ENCODE assay signal across 12 cellular contexts in genomic region chr10:11798862-11799735, GRCh38. TPM values are rescaled to one million over a fixed set of nuclear protein-coding genes. Genes with fewer than 3 reads are reported as not detected.
DNase-seq lines count a peak whose midpoint lies in the region; ATAC-seq and TF ChIP-seq lines count a peak whose summit lies in the region.
"Had no signal": no experiment of that assay in that cellular context is flagged by ENCODE, and none has a peak within 500 bp of the region (broad histone marks: within the 10 kb centered on the region; RNA-seq: fewer than 3 reads in every experiment).

No MANE protein-coding gene starts in this region.

- no peak for TF ChIP-seq CTCF in mesothelial cell of epicardium (IDR thresholded peaks at IDR 0.05; ENCODE audit: unreplicated experiment)
- no peak for TF ChIP-seq CTCF in gastroesophageal sphincter (IDR thresholded peaks at IDR 0.05)

- no peak overlapping the region for H3K27ac ChIP-seq in gastroesophageal sphincter
- H3K27ac ChIP-seq: tibial nerve had no signal

- no peaks in the 10 kb centered on the region for H3K27me3 Mint-ChIP-seq in mesothelial cell of epicardium (ENCODE audit: low read depth)
- H3K27me3 Mint-ChIP-seq: activated naive CD8-positive, alpha-beta T cell had no signal

- no peaks in the 10 kb centered on the region for H3K9me3 Mint-ChIP-seq in mesothelial cell of epicardium

- TF ChIP-seq POLR2A in gastroesophageal sphincter (IDR thresholded peaks at IDR 0.05) = no peak

- H3K4me3 ChIP-seq in gastroesophageal sphincter = no peak overlapping the region
- H3K4me3 ChIP-seq: tibial nerve had no signal

- DNase-seq in GF-D8 (lab: John Stamatoyannopoulos, UW) (peak; percentile 18), M059J (ENCODE audit: low read depth) (peak; percentile 57), ecto neural progenitor cell (ENCODE audit: low spot score) (peak; percentile 62), mesothelial cell of epicardium (ENCODE audit: low spot score in 2 of 2, unreplicated experiment in 2 of 2) (no peak), NCI-H526 treated with DMSO at 0.1 percent for 48 hours (lab: John Stamatoyannopoulos, UW) (no peak)
- DNase-seq: NCI-H2107, nephron progenitor cell had no signal

- H3K9me3 ChIP-seq in gastroesophageal sphincter = no peaks in the 10 kb centered on the region
- H3K9me3 ChIP-seq: tibial nerve had no signal

- no peak overlapping the region for H3K4me3 Mint-ChIP-seq in mesothelial cell of epicardium
- H3K4me3 Mint-ChIP-seq: activated naive CD8-positive, alpha-beta T cell; nephron progenitor cell had no signal

- peak overlapping the region; percentile 22 for H3K27ac Mint-ChIP-seq in mesothelial cell of epicardium
- H3K27ac Mint-ChIP-seq: activated naive CD8-positive, alpha-beta T cell; nephron progenitor cell had no signal

- peaks cover 20% of the 10 kb centered on the region for H3K4me1 Mint-ChIP-seq in mesothelial cell of epicardium

- no peaks in the 10 kb centered on the region for H3K36me3 Mint-ChIP-seq in mesothelial cell of epicardium
- H3K36me3 Mint-ChIP-seq: activated naive CD8-positive, alpha-beta T cell had no signal

- no peak for ATAC-seq in gastroesophageal sphincter
- no peak for ATAC-seq in HG03025 (IDR thresholded peaks at IDR 0.05; ENCODE audit: low FRiP score, unreplicated experiment)
- no peak for ATAC-seq in GM21737 (IDR thresholded peaks at IDR 0.05; ENCODE audit: unreplicated experiment)

- no peaks in the 10 kb centered on the region for H3K4me1 ChIP-seq in gastroesophageal sphincter

- H3K36me3 ChIP-seq in gastroesophageal sphincter = no peaks in the 10 kb centered on the region
- H3K36me3 ChIP-seq: tibial nerve had no signal

- 74 to 79% methylated on average over 4 to 8 of the region's 18 CpGs for WGBS in gastroesophageal sphincter (ENCODE audit: low coverage in 1 of 2), 2 donors

- no peak for TF ChIP-seq EP300 in gastroesophageal sphincter (IDR thresholded peaks at IDR 0.05)

- no peaks in the 10 kb centered on the region for H3K27me3 ChIP-seq in gastroesophageal sphincter
- H3K27me3 ChIP-seq: tibial nerve had no signal

RNA-seq across cellular contexts. Expression of gene PROSER2, which starts 24.1 kb away (rescaled TPM):
- 2.1 and 4.7 TPM in 2 replicates for total RNA-seq in M059J (2014; rRNA removed; shearing (Covaris generic))
- total RNA-seq in mesothelial cell of epicardium (16.9 to 17.8 TPM (median 17.6 TPM) in 3 replicates), gastroesophageal sphincter (10 to 100 TPM in 1 of 4 donors, 1 to 10 TPM in 2, under 1 TPM in 1; 0.62 to 10.3 (median 1.8) TPM)

RNA-seq across cellular contexts. Expression of gene ECHDC3, which starts 56.9 kb away (rescaled TPM):
- total RNA-seq in M059J (2014; rRNA removed; shearing (Covaris generic)) = not detected in 2 replicates
- 5.1 to 8.6 TPM (median 5.7 TPM) in 3 replicates for total RNA-seq in mesothelial cell of epicardium
- 10 to 100 TPM in 3 of 4 donors, 1 to 10 TPM in 1; 7.3 to 19.3 (median 14.0) TPM for total RNA-seq in gastroesophageal sphincter

Comparison
In these comparisons a context has a peak if more than half of its experiments do, and no peak if none do; other contexts are left out.
1. DNase-seq: peak in GF-D8 (single experiment), M059J (single experiment) and ecto neural progenitor cell (single experiment); none in mesothelial cell of epicardium (0 of 2) and NCI-H526 treated with DMSO at 0.1 percent for 48 hours (single experiment).